1 cellular context compared by ENCODE assay signal in the genomic region with DNA sequence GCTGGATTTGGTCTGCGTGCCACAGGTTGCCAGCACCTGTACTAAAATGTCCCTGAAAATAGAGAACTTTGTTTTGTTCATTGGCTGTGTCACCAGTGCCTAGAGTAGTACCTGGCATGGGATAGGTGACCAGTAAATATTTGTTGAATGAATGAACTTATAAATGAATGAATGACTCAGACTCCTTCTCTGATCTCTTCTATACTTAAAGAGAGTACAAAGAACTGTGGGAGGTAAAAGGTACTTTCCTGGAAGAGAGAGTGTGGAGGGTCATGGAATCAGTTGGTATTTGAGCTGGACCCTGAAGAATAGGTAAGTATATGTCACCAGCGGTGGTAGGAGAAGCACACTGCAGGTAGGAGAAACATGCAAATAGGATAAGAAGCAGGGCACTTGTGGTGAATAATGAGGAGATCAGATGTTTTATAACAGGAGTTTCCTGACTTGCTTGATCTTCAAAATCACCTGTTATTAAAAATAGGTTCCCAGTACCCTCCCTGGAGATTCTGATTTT.
TF ChIP-seq lines count a peak whose summit lies in the region.

No MANE protein-coding gene starts in this region.

TF ChIP-seq in GM23338, 12 proteins besides CTCF, POLR2A, EP300 and RAD21 (continued from another document):
- TF ChIP-seq, protein P1, sequence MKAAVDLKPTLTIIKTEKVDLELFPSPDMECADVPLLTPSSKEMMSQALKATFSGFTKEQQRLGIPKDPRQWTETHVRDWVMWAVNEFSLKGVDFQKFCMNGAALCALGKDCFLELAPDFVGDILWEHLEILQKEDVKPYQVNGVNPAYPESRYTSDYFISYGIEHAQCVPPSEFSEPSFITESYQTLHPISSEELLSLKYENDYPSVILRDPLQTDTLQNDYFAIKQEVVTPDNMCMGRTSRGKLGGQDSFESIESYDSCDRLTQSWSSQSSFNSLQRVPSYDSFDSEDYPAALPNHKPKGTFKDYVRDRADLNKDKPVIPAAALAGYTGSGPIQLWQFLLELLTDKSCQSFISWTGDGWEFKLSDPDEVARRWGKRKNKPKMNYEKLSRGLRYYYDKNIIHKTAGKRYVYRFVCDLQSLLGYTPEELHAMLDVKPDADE (IDR thresholded peaks at IDR 0.05) = no peak
- TF ChIP-seq ZNF331 (CRISPR knock-in tag; IDR thresholded peaks at IDR 0.05; ENCODE audit: low read depth) = no peak
- no peak for TF ChIP-seq POLR2AphosphoS5 (IDR thresholded peaks at IDR 0.05; ENCODE audit: low read depth)
